25 cellular contexts compared by ENCODE assay signal in genomic region chr12:107574691-107575090, GRCh38.
"Had no signal": no experiment of that assay in that cellular context is flagged by ENCODE, and none has a peak within 500 bp of the region (broad histone marks: within the 10 kb centered on the region; RNA-seq: fewer than 3 reads in every experiment).

No MANE protein-coding gene starts in this region.

- H3K9me3 ChIP-seq: suprapubic skin, testis, thoracic aorta, tibial artery, tibial nerve, transverse colon, upper lobe of left lung, upper lobe of right lung, uterus, vagina had no signal

- H3K4me3 ChIP-seq: stomach, suprapubic skin, testis, thoracic aorta, tibial artery, tibial nerve, transverse colon, upper lobe of left lung, upper lobe of right lung, uterus, vagina had no signal

- DNase-seq: stimulated activated CD4-positive, alpha-beta T cell treated with anti-CD3 and anti-CD28 coated beads, Interleukin-2, amount 100 ng/mL, for 48 hours; stimulated activated CD4-positive, alpha-beta T cell treated with anti-CD3 and anti-CD28 coated beads, Interleukin-4, amount 100 ng/mL, for 1 hour; stimulated activated CD4-positive, alpha-beta T cell treated with anti-CD3 and anti-CD28 coated beads, Interleukin-4, amount 100 ng/mL, for 24 hours; stimulated activated CD4-positive, alpha-beta T cell treated with anti-CD3 and anti-CD28 coated beads, Interleukin-4, amount 100 ng/mL, for 4 hours; stimulated activated CD8-positive, alpha-beta memory T cell treated with anti-CD3 and anti-CD28 coated beads, Interleukin-4, amount 100 ng/mL, for 48 hours; stimulated activated naive B cell treated with anti-CD40 and anti-IgM and Interleukin-4, amounts not matched to agents 10 μg/mL and 1 μg/mL and 100 μg/mL, for 72 hours; stimulated activated naive CD4-positive, alpha-beta T cell; stimulated activated naive CD4-positive, alpha-beta T cell treated with Interleukin-2 at 50 U/mL for 16 hours; stimulated activated naive CD8-positive, alpha-beta T cell treated with anti-CD3 and anti-CD28 coated beads, Interleukin-15, amount 100 ng/mL, for 72 hours; stimulated activated naive CD8-positive, alpha-beta T cell treated with anti-CD3 and anti-CD28 coated beads, Interleukin-15, Interleukin-2, amounts not matched to agents 100 U/mL and 50 U/mL, for 24 hours; stomach; substantia nigra; testis; tibial artery; transverse colon; trophoblast cell; upper lobe of left lung; upper lobe of right lung; uterus had no signal

- H3K36me3 ChIP-seq: stomach, suprapubic skin, thoracic aorta, tibial artery, tibial nerve, transverse colon, upper lobe of left lung, upper lobe of right lung, uterus, vagina had no signal

- H3K27ac ChIP-seq: stomach, suprapubic skin, testis, thoracic aorta, tibial artery, tibial nerve, transverse colon, upper lobe of left lung, upper lobe of right lung, uterus, vagina had no signal

- ATAC-seq: stimulated activated effector memory CD8-positive, alpha-beta T cell treated with anti-CD3 and anti-CD28 coated beads, Interleukin-12 subunit alpha, Interleukin-12 subunit beta, amount 100 ng/mL, for 72 hours; stimulated activated memory B cell treated with anti-CD40 and anti-IgM and Interleukin-4, amounts not matched to agents 10 μg/mL and 1 μg/mL and 100 μg/mL, for 72 hours; stimulated activated naive B cell treated with anti-CD40 and anti-IgM and Interleukin-4, amounts not matched to agents 10 μg/mL and 1 μg/mL and 100 μg/mL, for 72 hours; stimulated activated naive CD8-positive, alpha-beta T cell treated with anti-CD3 and anti-CD28 coated beads, Interleukin-15, amount 100 ng/mL, for 72 hours; stimulated activated naive CD8-positive, alpha-beta T cell treated with anti-CD3 and anti-CD28 coated beads, Interleukin-15, Interleukin-2, amounts not matched to agents 100 U/mL and 50 U/mL, for 24 hours; upper lobe of right lung had no signal

- H3K4me1 ChIP-seq: stomach, suprapubic skin, testis, tibial artery, transverse colon, upper lobe of left lung, upper lobe of right lung, uterus, vagina had no signal

- H3K27me3 ChIP-seq: suprapubic skin, testis, tibial artery, tibial nerve, transverse colon, upper lobe of left lung, upper lobe of right lung, uterus, vagina had no signal
